In the genomic region with DNA sequence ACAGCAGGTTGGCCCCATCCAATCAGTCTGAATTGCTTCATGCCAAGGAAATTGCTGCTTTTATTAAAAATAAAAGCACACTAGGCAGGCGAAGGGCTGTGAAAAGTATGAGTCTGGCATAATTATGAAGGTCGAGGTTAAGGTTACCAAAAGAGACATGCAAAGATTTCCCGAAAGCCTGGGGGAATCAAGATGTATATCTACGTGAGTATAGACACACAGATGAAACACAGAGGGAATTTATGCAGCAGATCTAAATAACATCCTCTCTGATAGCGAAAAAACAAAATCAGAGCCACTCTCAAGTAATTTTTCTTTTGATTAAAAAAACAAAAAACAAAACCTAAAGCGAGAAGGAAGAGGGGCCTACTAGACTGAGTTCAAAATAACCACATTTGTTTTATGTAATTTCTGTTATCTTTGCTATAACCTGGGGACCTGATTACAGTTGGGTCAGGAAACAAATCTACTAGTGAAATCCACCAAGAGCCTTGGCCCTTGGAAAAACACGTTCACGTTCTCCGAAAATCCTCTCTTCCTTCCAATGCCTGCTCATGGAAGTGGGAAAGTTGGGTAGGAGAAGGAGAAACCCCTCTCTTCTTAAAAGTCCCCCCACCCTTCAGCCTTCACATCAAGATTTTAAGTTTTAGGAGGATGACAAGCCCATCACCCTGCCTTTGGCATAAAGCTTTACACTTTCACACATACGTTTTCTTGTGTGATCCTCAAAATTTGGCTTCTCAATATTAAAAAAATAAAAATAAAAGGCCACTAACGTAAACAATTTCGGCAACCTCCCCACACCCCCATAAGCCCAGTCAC, we compare ENCODE assay signal across 8 cellular contexts. TPM values are rescaled to one million over a fixed set of nuclear protein-coding genes. Genes with fewer than 3 reads are reported as not detected.
A peak's percentile ranks its signal among the peaks of the same experiment; 100 is the strongest.
DNase-seq lines count a peak whose midpoint lies in the region; ATAC-seq and TF ChIP-seq lines count a peak whose summit lies in the region.

No MANE protein-coding gene starts in this region.

- H3K9me3 ChIP-seq in SU-DHL-6 (ENCODE audit: insufficient read depth, low read length) = no peaks in the 10 kb centered on the region

- TF ChIP-seq CTCF in GM06990 (IDR thresholded peaks at IDR 0.05; ENCODE audit: insufficient read depth, low read length, poor library complexity, severe bottlenecking) (no peak), SU-DHL-6 (IDR thresholded peaks at IDR 0.05; ENCODE audit: insufficient read depth, low read length, poor library complexity, severe bottlenecking) (no peak), fibroblast of pulmonary artery (IDR thresholded peaks at IDR 0.05; ENCODE audit: low read length, missing control alignments) (no peak)

- H3K79me2 ChIP-seq in SU-DHL-6 (ENCODE audit: insufficient read depth, low read length) = no peaks in the 10 kb centered on the region

- peaks cover 19% of the 10 kb centered on the region for H3F3A ChIP-seq in SU-DHL-6 (ENCODE audit: insufficient read depth)

- H2AFZ ChIP-seq in SU-DHL-6 (ENCODE audit: low read depth, low read length, severe bottlenecking) = no peak overlapping the region

- DNase-seq in GM06990 (ENCODE audit: extremely low read depth, insufficient read length) (no peak), fibroblast of pulmonary artery (ENCODE audit: low read depth) (no peak), NCI-H1105 (lab: John Stamatoyannopoulos, UW) (no peak), NCI-H1092 treated with DMSO at 0.1 percent for 48 hours (lab: John Stamatoyannopoulos, UW) (no peak)

- H3K4me3 ChIP-seq in GM06990 (replicated peaks; ENCODE audit: low read depth, low read length) (peak overlapping the region; percentile 86), SU-DHL-6 (ENCODE audit: insufficient read depth, low read length, poor library complexity, severe bottlenecking) (no peak overlapping the region), fibroblast of pulmonary artery (replicated peaks; ENCODE audit: low read depth, low read length) (peak overlapping the region; percentile 92), rectal smooth muscle tissue (ENCODE audit: low read length) (peak overlapping the region; percentile 86)

- H3K36me3 ChIP-seq in GM06990 (ENCODE audit: control insufficient read depth, insufficient read depth, low read length) (peaks cover 1% of the 10 kb centered on the region; the same call in 1 of the 2 replicates), SU-DHL-6 (ENCODE audit: low read length) (no peaks in the 10 kb centered on the region), rectal smooth muscle tissue (ENCODE audit: control insufficient read depth, insufficient read depth, low read length) (no peaks in the 10 kb centered on the region)

- ATAC-seq in esophagus mucosa (no peak), GM21723 (IDR thresholded peaks at IDR 0.05; ENCODE audit: unreplicated experiment) (no peak)

- peaks cover 12% of the 10 kb centered on the region for H3K4me1 ChIP-seq in rectal smooth muscle tissue (ENCODE audit: control insufficient read depth, insufficient read depth, low read length)

- peak overlapping the region; percentile 76 for H3K4me2 ChIP-seq in SU-DHL-6 (ENCODE audit: low read depth, low read length, poor library complexity, severe bottlenecking)

- H3K9me2 ChIP-seq in SU-DHL-6 (replicated peaks; ENCODE audit: insufficient read depth, low read length) = no peaks in the 10 kb centered on the region

- no peak overlapping the region for H3K27ac ChIP-seq in SU-DHL-6 (ENCODE audit: low read depth, low read length)
- no peak overlapping the region for H3K27ac ChIP-seq in rectal smooth muscle tissue (ENCODE audit: low read depth, low read length)

- no peaks in the 10 kb centered on the region for H3K27me3 ChIP-seq in GM06990 (replicated peaks; ENCODE audit: control insufficient read depth, insufficient read depth, low read length)
- H3K27me3 ChIP-seq in SU-DHL-6 (ENCODE audit: low read length) = no peaks in the 10 kb centered on the region
- H3K27me3 ChIP-seq in rectal smooth muscle tissue (ENCODE audit: control insufficient read depth, insufficient read depth, low read length) = no peaks in the 10 kb centered on the region

- H3K9ac ChIP-seq in SU-DHL-6 (ENCODE audit: low read length) = no peak overlapping the region
- no peak overlapping the region for H3K9ac ChIP-seq in rectal smooth muscle tissue (ENCODE audit: low read length)

- no peaks in the 10 kb centered on the region for H4K20me1 ChIP-seq in SU-DHL-6 (ENCODE audit: low read depth, low read length)

RNA-seq across cellular contexts. Expression of a gene that starts 1.4 kb away (rescaled TPM):
- total RNA-seq in esophagus mucosa = 26.6 TPM
